ENCODE assay signal across 8 cellular contexts in the genomic region with DNA sequence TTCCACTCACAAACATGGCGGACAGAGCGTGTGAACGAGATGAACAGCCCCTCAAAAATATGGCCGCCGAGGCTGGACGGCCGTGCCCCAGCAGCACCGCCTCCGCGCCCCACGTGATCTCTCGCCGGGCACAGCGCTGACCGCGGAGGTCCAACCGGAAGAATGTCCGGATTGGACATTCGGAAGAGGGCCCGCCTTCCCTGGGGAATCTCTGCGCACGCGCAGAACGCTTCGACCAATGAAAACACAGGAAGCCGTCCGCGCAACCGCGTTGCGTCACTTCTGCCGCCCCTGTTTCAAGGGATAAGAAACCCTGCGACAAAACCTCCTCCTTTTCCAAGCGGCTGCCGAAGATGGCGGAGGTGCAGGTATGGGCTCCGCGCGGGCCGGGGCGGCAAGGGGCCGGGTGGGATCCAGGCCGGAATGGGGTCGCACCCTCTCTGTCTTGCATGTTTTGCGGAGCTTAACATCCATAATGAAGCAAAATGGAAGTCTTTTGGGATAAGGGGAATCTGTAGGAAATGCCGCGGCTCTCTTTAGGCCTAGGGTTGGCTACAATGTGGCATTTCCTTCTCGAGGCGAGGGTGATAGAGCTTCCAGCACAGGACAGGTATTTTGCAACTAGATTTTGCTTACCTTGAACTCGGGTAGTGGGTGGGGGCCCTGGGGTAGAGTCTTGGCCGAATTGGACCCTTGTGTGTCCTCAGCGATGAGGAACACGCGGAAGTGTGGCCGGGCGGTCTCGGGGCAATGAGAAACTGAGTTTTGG. TPM values are rescaled to one million over a fixed set of nuclear protein-coding genes. Genes with fewer than 3 reads are reported as not detected.
DNase-seq lines count a peak whose midpoint lies in the region; ATAC-seq and TF ChIP-seq lines count a peak whose summit lies in the region.

Gene RPL13A, plus strand, starts transcription at position 332 of the 769 bp plus-strand sequence. Its CDS starts 22 bp downstream, at position 354.

- H3K9ac ChIP-seq in mucosa of stomach (ENCODE audit: low read length): peak within 1 kb of the TSS; percentile 96

- ATAC-seq in GM21723 (IDR thresholded peaks at IDR 0.05; ENCODE audit: unreplicated experiment) (peak; percentile 75), Panc1 (peak; percentile 96)
- ATAC-seq in activated T-cell treated with anti-CD3 and anti-CD28 coated beads, Interleukin-2, amount 50 U/mL, for 4 hours: peak; percentile 82 to 86

- no peaks in the 10 kb centered on the region for H3K9me3 Mint-ChIP-seq in activated T-cell treated with anti-CD3 and anti-CD28 coated beads, Interleukin-2, amount 50 U/mL, for 4 hours

- POLR2A ChIA-PET in Panc1 (lab: Charles Lee): no interaction called here

- H3K27ac ChIP-seq in Panc1 (ENCODE audit: low read length) (peak within 1 kb of the TSS; percentile 97), esophagus (ENCODE audit: low read depth in 2 of 2, low read length in 1 of 2) (peak within 1 kb of the TSS; percentile 86 to 87)

- peak within 1 kb of the TSS; percentile 83 to 90 for H3K4me3 ChIP-seq in Panc1 (ENCODE audit: low read depth in 2 of 2, low read length in 2 of 2)
- H3K4me3 ChIP-seq in esophagus (ENCODE audit: low read depth in 1 of 2, low read length in 2 of 2): peak within 1 kb of the TSS; percentile 89 to 90
- peak within 1 kb of the TSS; percentile 83 for H3K4me3 ChIP-seq in mucosa of stomach (ENCODE audit: low read length)

- H3K27me3 ChIP-seq in Panc1 (ENCODE audit: control insufficient read depth, insufficient read depth, low read length) (no peaks in the 10 kb centered on the region), esophagus (ENCODE audit: control insufficient read depth in 1 of 2, insufficient read depth in 2 of 2, low read length in 2 of 2) (no peaks in the 10 kb centered on the region), mucosa of stomach (ENCODE audit: control insufficient read depth, insufficient read depth, low read length) (no peaks in the 10 kb centered on the region)

- intact Hi-C loops in Panc1 (cut with micrococcal nuclease; ENCODE audit: unreplicated experiment): no loop called here

- in situ Hi-C loops in Panc1 (cut with HindIII; ENCODE audit: low pct_unique_long_range_greater_than_20kb, low sequenced_read_pairs): no loop called here

- peaks cover 56% of the 10 kb centered on the region for H3K36me3 Mint-ChIP-seq in activated T-cell treated with anti-CD3 and anti-CD28 coated beads, Interleukin-2, amount 50 U/mL, for 4 hours (ENCODE audit: insufficient read depth)

- H3K4me3 Mint-ChIP-seq in activated T-cell treated with anti-CD3 and anti-CD28 coated beads, Interleukin-2, amount 50 U/mL, for 4 hours: peak within 1 kb of the TSS; percentile 97

- TF ChIP-seq CTCF in Panc1 (IDR thresholded peaks at IDR 0.05): no peak

- H3K36me3 ChIP-seq in Panc1 (ENCODE audit: control insufficient read depth, insufficient read depth, low read length) (peaks cover 32% of the 10 kb centered on the region), esophagus (ENCODE audit: control insufficient read depth in 2 of 2, insufficient read depth in 2 of 2, low read length in 1 of 2) (peaks cover 25 to 31% of the 10 kb centered on the region in 2 donors), mucosa of stomach (ENCODE audit: control insufficient read depth, insufficient read depth, low read length) (peaks cover 21% of the 10 kb centered on the region)

- WGBS in esophagus, 2 donors: 0 to 1% methylated on average over 55 to 57 of the region's 57 CpGs

- CTCF ChIA-PET in Panc1 (lab: Charles Lee): no interaction called here

- DNase-seq in DMS53 (lab: John Stamatoyannopoulos, UW) (peak; percentile 99), KG1 (lab: John Stamatoyannopoulos, UW) (peak; percentile 98), Panc1 (ENCODE audit: low read depth, low spot score) (peak; percentile 93)
- peak; percentile 100 for DNase-seq in activated T-cell treated with anti-CD3 and anti-CD28 coated beads, Interleukin-2, amount 50 U/mL, for 4 hours
- DNase-seq in stimulated activated CD8-positive, alpha-beta memory T cell treated with anti-CD3 and anti-CD28 coated beads, Interleukin-7, amount 100 ng/mL, for 1 hour (ENCODE audit: low read depth in 2 of 2): peak; percentile 99

- H3K27me3 Mint-ChIP-seq in activated T-cell treated with anti-CD3 and anti-CD28 coated beads, Interleukin-2, amount 50 U/mL, for 4 hours (ENCODE audit: low read depth): no peaks in the 10 kb centered on the region

- H3K9me3 ChIP-seq in Panc1 (ENCODE audit: control insufficient read depth, insufficient read depth, low read depth, low read length) (no peaks in the 10 kb centered on the region), esophagus (ENCODE audit: control insufficient read depth in 2 of 2, insufficient read depth in 1 of 2, low read depth in 1 of 2, low read length in 1 of 2) (no peaks in the 10 kb centered on the region), mucosa of stomach (ENCODE audit: control insufficient read depth, low read length) (no peaks in the 10 kb centered on the region)

- H3K4me1 ChIP-seq in Panc1 (ENCODE audit: control insufficient read depth, insufficient read depth, low read length) (peaks cover 13% of the 10 kb centered on the region), esophagus (ENCODE audit: control insufficient read depth in 2 of 2, insufficient read depth in 2 of 2, low read length in 1 of 2) (peaks cover 7 to 9% of the 10 kb centered on the region in 2 donors), mucosa of stomach (ENCODE audit: control insufficient read depth, insufficient read depth, low read length) (peaks cover 22% of the 10 kb centered on the region)

- H3K4me1 Mint-ChIP-seq in activated T-cell treated with anti-CD3 and anti-CD28 coated beads, Interleukin-2, amount 50 U/mL, for 4 hours (ENCODE audit: low read depth): peaks cover 26% of the 10 kb centered on the region

- BruUV-seq in Panc1 (replicated peaks; lab: Mats Ljungman, UMichigan): TSS peak; percentile 92

RNA-seq across cellular contexts. Expression of gene RPL13A, which starts in this region (rescaled TPM):
- 1,196 TPM for total RNA-seq in Panc1 (2021; ENCODE audit: unreplicated experiment)
- 1,501 TPM for polyA plus RNA-seq in Panc1 (2012; ENCODE audit: insufficient read length)
- total RNA-seq in activated T-cell treated with anti-CD3 and anti-CD28 coated beads, Interleukin-2, amount 50 U/mL, for 4 hours: 1,000 to 10,000 TPM; 4,599 to 4,940 (median 4,852) TPM
- 1,000 to 10,000 TPM; 1,631 to 2,695 TPM for polyA plus RNA-seq in esophagus

Comparison
In these comparisons a context has a peak if more than half of its experiments do, and no peak if none do; other contexts are left out.
1. Peak in every context shown above with its lines: DNase-seq, ATAC-seq, H3K4me3 ChIP-seq and H3K27ac ChIP-seq.